Comparison of ENCODE assay signal across 8 cellular contexts in genomic region chr9:37410969-37411785, GRCh38. TPM values are rescaled to one million over a fixed set of nuclear protein-coding genes. Genes with fewer than 3 reads are reported as not detected.
DNase-seq lines count a peak whose midpoint lies in the region; ATAC-seq and TF ChIP-seq lines count a peak whose summit lies in the region.

No MANE protein-coding gene starts in this region.

- H3K4me1 Mint-ChIP-seq in stimulated activated naive CD8-positive, alpha-beta T cell treated with anti-CD3 and anti-CD28 coated beads, Interleukin-15, amount 100 ng/mL, for 72 hours, result peaks cover 26% of the 10 kb centered on the region

- H3K4me1 ChIP-seq in tibial nerve, result peaks cover 0 to 13% (median 5%) of the 10 kb centered on the region in 4 donors

- H3K36me3 ChIP-seq in tibial nerve, result no peaks in the 10 kb centered on the region

- peaks cover 13% of the 10 kb centered on the region for H3K27me3 Mint-ChIP-seq in stimulated activated naive CD8-positive, alpha-beta T cell treated with anti-CD3 and anti-CD28 coated beads, Interleukin-15, amount 100 ng/mL, for 72 hours

- peak overlapping the region; percentile 17 to 94 for H3K27ac Mint-ChIP-seq in stimulated activated naive CD8-positive, alpha-beta T cell treated with anti-CD3 and anti-CD28 coated beads, Interleukin-15, amount 100 ng/mL, for 72 hours

- peak; percentile 59 for TF ChIP-seq CTCF in AG04450 (IDR thresholded peaks at IDR 0.05; ENCODE audit: low read depth, low read length)
- TF ChIP-seq CTCF in tibial nerve (IDR thresholded peaks at IDR 0.05), result no peak

- CTCF ChIA-PET in AG04450 (lab: Charles Lee), result interaction anchor here (1.3 to 2.3 kb wide), 3 partner anchors 56 to 538 kb away, joined by 3 to 20 read pairs (median 8); no protein-coding TSS in a partner anchor

- H3K4me3 ChIP-seq in AG04450 (ENCODE audit: low read depth, low read length) (no peak overlapping the region), tibial nerve (no peak overlapping the region)

- 73 to 74% methylated on average over 11 to 12 of the region's 13 CpGs for WGBS in tibial nerve, 2 donors

- no peaks in the 10 kb centered on the region for H3K9me3 ChIP-seq in AG04450 (ENCODE audit: control insufficient read depth, insufficient read depth, low read length)
- H3K9me3 ChIP-seq in tibial nerve, result no peaks in the 10 kb centered on the region

- no peaks in the 10 kb centered on the region for H3K9me3 Mint-ChIP-seq in stimulated activated naive CD8-positive, alpha-beta T cell treated with anti-CD3 and anti-CD28 coated beads, Interleukin-15, amount 100 ng/mL, for 72 hours

- TF ChIP-seq EP300 in tibial nerve (IDR thresholded peaks at IDR 0.05), result no peak

- no peak overlapping the region for H3K4me3 Mint-ChIP-seq in stimulated activated naive CD8-positive, alpha-beta T cell treated with anti-CD3 and anti-CD28 coated beads, Interleukin-15, amount 100 ng/mL, for 72 hours

- H3K27me3 ChIP-seq in AG04450 (ENCODE audit: control insufficient read depth, insufficient read depth, low read length), result peaks cover 6% of the 10 kb centered on the region
- H3K27me3 ChIP-seq in tibial nerve, result no peaks in the 10 kb centered on the region

- peak; percentile 23 for ATAC-seq in HG03565 (IDR thresholded peaks at IDR 0.05; ENCODE audit: unreplicated experiment)
- peak; percentile 37 for ATAC-seq in stimulated activated naive CD8-positive, alpha-beta T cell treated with anti-CD3 and anti-CD28 coated beads, Interleukin-15, amount 100 ng/mL, for 72 hours

- TF ChIP-seq POLR2A in GM18526 (IDR thresholded peaks at IDR 0.05; ENCODE audit: extremely low read depth, insufficient read length) (peak; percentile 39), tibial nerve (IDR thresholded peaks at IDR 0.05) (no peak)

- POLR2A ChIA-PET in AG04450 (lab: Yijun Ruan, JAX), result interaction anchor here (0.5 to 1.3 kb wide), 2 partner anchors 9 to 12 kb away, joined by 3 to 9 read pairs; partner anchors contain the start of gene GRHPR

- H3K27ac ChIP-seq in AG04450 (ENCODE audit: low read depth, low read length) (no peak overlapping the region), tibial nerve (no peak overlapping the region)

- DNase-seq in AG04450 (ENCODE audit: low read depth, low spot score) (no peak), cerebellar cortex (ENCODE audit: low spot score) (peak; percentile 38), tibial nerve (ENCODE audit: low spot score in 2 of 2) (no peak), KG1 (lab: John Stamatoyannopoulos, UW) (no peak)
- peak in 1 of 2 donors; percentile 25 for DNase-seq in stimulated activated naive CD8-positive, alpha-beta T cell treated with anti-CD3 and anti-CD28 coated beads, Interleukin-15, amount 100 ng/mL, for 72 hours
- no peak for DNase-seq in activated CD4-positive, CD25-positive, alpha-beta regulatory T cell (lab: John Stamatoyannopoulos, UW)

RNA-seq across cellular contexts. Expression of gene GRHPR, which starts 11.3 kb away (rescaled TPM):
- polyA plus RNA-seq in AG04450 (2011; rRNA removed), result 96.1 and 126 TPM in 2 replicates
- 97.5 and 134 TPM in 2 replicates for polyA minus RNA-seq in AG04450 (2011; rRNA and poly(A)+ RNA removed)
- 100 to 1,000 TPM; 175 to 250 (median 200) TPM for total RNA-seq in tibial nerve

RNA-seq across cellular contexts. Expression of gene ZBTB5, which starts 54.1 kb away (rescaled TPM):
- polyA plus RNA-seq in AG04450 (2011; rRNA removed), result 9.5 and 10.9 TPM in 2 replicates
- 19.3 and 19.6 TPM in 2 replicates for polyA minus RNA-seq in AG04450 (2011; rRNA and poly(A)+ RNA removed)
- 10 to 100 TPM in 3 of 4 donors, 1 to 10 TPM in 1; 9.6 to 15.1 (median 13.5) TPM for total RNA-seq in tibial nerve
